ENCODE assay signal across 8 cellular contexts in genomic region chr10:5546891-5547683, GRCh38. TPM values are rescaled to one million over a fixed set of nuclear protein-coding genes. Genes with fewer than 3 reads are reported as not detected.
A peak's percentile ranks its signal among the peaks of the same experiment; 100 is the strongest.
DNase-seq lines count a peak whose midpoint lies in the region; ATAC-seq and TF ChIP-seq lines count a peak whose summit lies in the region.

No MANE protein-coding gene starts in this region.

- H3K4me3 Mint-ChIP-seq in neural progenitor cell: no peak overlapping the region

- no peak overlapping the region for H2BK12ac ChIP-seq in neuronal stem cell (ENCODE audit: low read length)

- no peak overlapping the region for H3K23ac ChIP-seq in neuronal stem cell (ENCODE audit: low read depth, low read length, poor library complexity)

- H3F3A ChIP-seq in neural progenitor cell (ENCODE audit: low read depth): no peaks in the 10 kb centered on the region

- H3K27ac Mint-ChIP-seq in neural progenitor cell: peak overlapping the region; percentile 33

- H4K20me1 ChIP-seq in neural progenitor cell (ENCODE audit: low read depth): no peaks in the 10 kb centered on the region

- TF ChIP-seq CTCF in epithelial cell of proximal tubule (conservative IDR thresholded peaks at IDR 0.05; ENCODE audit: low read depth, low read length) (no peak), neural progenitor cell (IDR thresholded peaks at IDR 0.05) (no peak)

- H2BK15ac ChIP-seq in neuronal stem cell (ENCODE audit: low read length): no peak overlapping the region

- no peaks in the 10 kb centered on the region for H3K27me3 ChIP-seq in neural progenitor cell
- H3K27me3 ChIP-seq in neuronal stem cell (ENCODE audit: control insufficient read depth in 3 of 3, insufficient read depth in 3 of 3, low read depth in 1 of 3, low read length in 3 of 3): no peaks in the 10 kb centered on the region

- peaks cover 10% of the 10 kb centered on the region for H3K9me3 ChIP-seq in neural progenitor cell (ENCODE audit: low read depth)
- H3K9me3 ChIP-seq in neuronal stem cell (replicated peaks in 1 of 2; ENCODE audit: control insufficient read depth in 2 of 2, insufficient read depth in 1 of 2, low read depth in 1 of 2, low read length in 2 of 2): no peaks in the 10 kb centered on the region

- no peak overlapping the region for H2BK120ac ChIP-seq in neuronal stem cell (ENCODE audit: low read depth, low read length)

- peaks cover 7% of the 10 kb centered on the region for H3K4me1 ChIP-seq in neural progenitor cell
- peaks cover 10 to 11% of the 10 kb centered on the region in 2 donors for H3K4me1 ChIP-seq in neuronal stem cell (ENCODE audit: control insufficient read depth in 2 of 2, insufficient read depth in 1 of 2, low read depth in 1 of 2, low read length in 2 of 2)

- DNase-seq in COLO668 (lab: John Stamatoyannopoulos, UW; ENCODE audit: unreplicated experiment) (peak; percentile 65), NCI-H774 (lab: John Stamatoyannopoulos, UW) (peak; percentile 45), epithelial cell of proximal tubule (ENCODE audit: low read depth) (no peak), neural progenitor cell (ENCODE audit: low spot score) (no peak), neuronal stem cell (ENCODE audit: low spot score) (no peak), NCI-H1694 treated with DMSO at 0.1 percent for 48 hours (lab: John Stamatoyannopoulos, UW) (no peak), KG1 (lab: John Stamatoyannopoulos, UW) (no peak)

- peak overlapping the region; percentile 27 for H3K4me3 ChIP-seq in epithelial cell of proximal tubule (ENCODE audit: low read depth, low read length)
- H3K4me3 ChIP-seq in neural progenitor cell: no peak overlapping the region
- no peak overlapping the region for H3K4me3 ChIP-seq in neuronal stem cell (ENCODE audit: low read length in 2 of 2)

- no peak overlapping the region for H2AK5ac ChIP-seq in neuronal stem cell (ENCODE audit: low read depth, low read length)

- peaks cover 2% of the 10 kb centered on the region for H3K4me1 Mint-ChIP-seq in neural progenitor cell

- no peak overlapping the region for H3K4ac ChIP-seq in neuronal stem cell (ENCODE audit: low read length)

- H4K91ac ChIP-seq in neuronal stem cell (ENCODE audit: low read depth, low read length, poor library complexity): no peak overlapping the region

- no peak overlapping the region for H2BK5ac ChIP-seq in neuronal stem cell (ENCODE audit: low read length)

- H3K9me3 Mint-ChIP-seq in neural progenitor cell: peaks cover 11% of the 10 kb centered on the region

- H3K79me1 ChIP-seq in neuronal stem cell (ENCODE audit: low read depth, low read length): no peaks in the 10 kb centered on the region

- H3K79me2 ChIP-seq in neural progenitor cell (ENCODE audit: low read depth): no peaks in the 10 kb centered on the region

- H3K27me3 Mint-ChIP-seq in neural progenitor cell (ENCODE audit: insufficient read depth, low read depth): peaks cover 4% of the 10 kb centered on the region

- no CpG with 5 or more reads among the region's 7 CpGs for WGBS in neuronal stem cell (ENCODE audit: extremely low coverage in 2 of 2, insufficient read length in 2 of 2, insufficient replicate concordance in 1 of 2), 2 donors

- no peak overlapping the region for H3K18ac ChIP-seq in neuronal stem cell (ENCODE audit: low read length)

- H3K36me3 ChIP-seq in neural progenitor cell: peaks cover 5% of the 10 kb centered on the region
- H3K36me3 ChIP-seq in neuronal stem cell (replicated peaks in 1 of 2; ENCODE audit: control insufficient read depth in 2 of 2, insufficient read depth in 2 of 2, low read length in 2 of 2): no peaks in the 10 kb centered on the region

- H3K9ac ChIP-seq in neural progenitor cell (no peak overlapping the region), neuronal stem cell (ENCODE audit: low read depth, low read length, poor library complexity) (no peak overlapping the region)

- no peak overlapping the region for H4K8ac ChIP-seq in neuronal stem cell (ENCODE audit: low read depth, low read length)

- no peak overlapping the region for H2AFZ ChIP-seq in neural progenitor cell (replicated peaks)
- no peak overlapping the region for H2AFZ ChIP-seq in neuronal stem cell (ENCODE audit: low read length)

- H3K36me3 Mint-ChIP-seq in neural progenitor cell: no peaks in the 10 kb centered on the region

- no peak overlapping the region for H3K27ac ChIP-seq in neural progenitor cell
- no peak overlapping the region for H3K27ac ChIP-seq in neuronal stem cell (replicated peaks; ENCODE audit: low read length)

- H3K4me2 ChIP-seq in neural progenitor cell: no peak overlapping the region
- H3K4me2 ChIP-seq in neuronal stem cell (ENCODE audit: insufficient read depth, low read length, poor library complexity, severe bottlenecking): no peak overlapping the region

- ATAC-seq in HG03135 (IDR thresholded peaks at IDR 0.05; ENCODE audit: unreplicated experiment): no peak

- H3K14ac ChIP-seq in neuronal stem cell (ENCODE audit: low read length): no peak overlapping the region

RNA-seq across cellular contexts. Expression of gene CALML3, which starts 22.3 kb away (rescaled TPM):
- not detected in 2 replicates for total RNA-seq in epithelial cell of proximal tubule
- total RNA-seq in neural progenitor cell (ENCODE audit: low replicate concordance): not detected in 2 replicates
- polyA plus RNA-seq in neuronal stem cell (2013, experiment 1 of 2): not detected
- not detected for polyA plus RNA-seq in neuronal stem cell (2013, experiment 2 of 2)

RNA-seq across cellular contexts. Expression of gene CALML5, which starts 47.7 kb away (rescaled TPM):
- 0.65 TPM in 1 of 2 replicates, not detected in the other for total RNA-seq in epithelial cell of proximal tubule
- not detected in 2 replicates for total RNA-seq in neural progenitor cell (ENCODE audit: low replicate concordance)
- not detected for polyA plus RNA-seq in neuronal stem cell (2013, experiment 1 of 2)
- polyA plus RNA-seq in neuronal stem cell (2013, experiment 2 of 2): not detected

Comparison
In these comparisons a context has a peak if more than half of its experiments do, and no peak if none do; other contexts are left out.
1. DNase-seq: peak in COLO668 (single experiment) and NCI-H774 (single experiment); none in epithelial cell of proximal tubule (single experiment), neural progenitor cell (single experiment), neuronal stem cell (single experiment), NCI-H1694 treated with DMSO at 0.1 percent for 48 hours (single experiment) and KG1 (single experiment).